13 cellular contexts compared by ENCODE assay signal in the genomic region with DNA sequence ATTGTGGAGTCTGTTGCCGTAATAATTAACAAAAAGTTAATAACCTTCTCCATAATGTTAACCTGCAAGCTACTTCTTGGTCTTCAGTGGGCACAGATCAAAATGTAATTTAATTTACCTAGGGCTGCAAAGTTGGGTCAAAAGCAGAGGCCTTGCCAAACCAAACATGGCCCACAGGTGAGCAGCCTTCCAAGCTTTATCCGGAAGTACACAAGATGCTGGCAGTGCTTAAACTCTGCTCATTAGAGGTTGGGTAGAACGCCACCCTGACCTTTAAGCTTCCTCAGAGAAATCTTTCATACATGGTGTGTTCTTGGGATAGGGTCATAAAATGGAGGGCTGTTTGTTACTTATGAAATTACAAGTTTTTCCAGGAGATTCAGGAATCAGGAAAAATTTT. TPM values are rescaled to one million over a fixed set of nuclear protein-coding genes. Genes with fewer than 3 reads are reported as not detected.
DNase-seq lines count a peak whose midpoint lies in the region; ATAC-seq and TF ChIP-seq lines count a peak whose summit lies in the region.
"Had no signal": no experiment of that assay in that cellular context is flagged by ENCODE, and none has a peak within 500 bp of the region (broad histone marks: within the 10 kb centered on the region; RNA-seq: fewer than 3 reads in every experiment).

No MANE protein-coding gene starts in this region.

- peaks cover 0 to 12% (median 2%) of the 10 kb centered on the region in 5 donors for H3K27me3 Mint-ChIP-seq in naive thymus-derived CD8-positive, alpha-beta T cell

- no peaks in the 10 kb centered on the region for H3K9me3 ChIP-seq in left ventricle myocardium inferior (replicated peaks)

- POLR2A ChIA-PET in naive thymus-derived CD8-positive, alpha-beta T cell (lab: Charles Lee), result no interaction called here

- no peak overlapping the region for H3K4me3 Mint-ChIP-seq in naive thymus-derived CD8-positive, alpha-beta T cell
- H3K4me3 Mint-ChIP-seq: natural killer cell; stimulated activated naive CD8-positive, alpha-beta T cell treated with anti-CD3 and anti-CD28 coated beads, Interleukin-15, Interleukin-2, amounts not matched to agents 100 ng/mL and 50 ng/mL, for 24 hours had no signal

- H3K27me3 ChIP-seq in left ventricle myocardium inferior (ENCODE audit: low read depth), result no peaks in the 10 kb centered on the region

- no peaks in the 10 kb centered on the region for H3K36me3 Mint-ChIP-seq in naive thymus-derived CD8-positive, alpha-beta T cell
- H3K36me3 Mint-ChIP-seq: natural killer cell had no signal

- no peak overlapping the region for H3K4me3 ChIP-seq in left ventricle myocardium inferior

- ATAC-seq in Right ventricle myocardium superior (ENCODE audit: poor library complexity) (no peak), left lobe of liver (peak; percentile 68)
- ATAC-seq in naive thymus-derived CD8-positive, alpha-beta T cell, result no peak
- ATAC-seq: natural killer cell had no signal

- H3K4me1 ChIP-seq in left ventricle myocardium inferior, result peaks cover 98% of the 10 kb centered on the region

- TF ChIP-seq CTCF in left ventricle myocardium inferior (IDR thresholded peaks at IDR 0.05; ENCODE audit: borderline replicate concordance), result no peak

- H3K4me1 Mint-ChIP-seq in naive thymus-derived CD8-positive, alpha-beta T cell, result peaks cover 2 to 11% (median 10%) of the 10 kb centered on the region in 4 donors

- H3K9me3 Mint-ChIP-seq in naive thymus-derived CD8-positive, alpha-beta T cell, result no peaks in the 10 kb centered on the region
- H3K9me3 Mint-ChIP-seq: activated T-helper 2 cell treated with anti-CD3 and anti-CD28 coated beads, Interferon-gamma antibody, Interleukin-2, Interleukin-4, amounts not matched to agents 10 μg/mL and 5 μg/mL and 100 μg/mL, durations not matched to agents 14 hours and 24 hours and 36 hours; natural killer cell; stimulated activated naive CD8-positive, alpha-beta T cell treated with anti-CD3 and anti-CD28 coated beads, Interleukin-15, Interleukin-2, amounts not matched to agents 100 ng/mL and 50 ng/mL, for 24 hours had no signal

- H3K27ac ChIP-seq in left ventricle myocardium inferior (replicated peaks), result peak overlapping the region; percentile 27
- H3K27ac ChIP-seq: KMS-11 had no signal

- no peak overlapping the region for H3K27ac Mint-ChIP-seq in naive thymus-derived CD8-positive, alpha-beta T cell
- H3K27ac Mint-ChIP-seq: activated T-helper 2 cell treated with anti-CD3 and anti-CD28 coated beads, Interferon-gamma antibody, Interleukin-2, Interleukin-4, amounts not matched to agents 10 μg/mL and 5 μg/mL and 100 μg/mL, durations not matched to agents 14 hours and 24 hours and 36 hours; natural killer cell; stimulated activated naive CD8-positive, alpha-beta T cell treated with anti-CD3 and anti-CD28 coated beads, Interleukin-15, Interleukin-2, amounts not matched to agents 100 ng/mL and 50 ng/mL, for 24 hours had no signal

- DNase-seq in left ventricle myocardium inferior (no peak), Right ventricle myocardium superior (no peak), NCI-H748 treated with DMSO at 0.1 percent for 48 hours (lab: John Stamatoyannopoulos, UW) (peak; percentile 64), left lobe of liver (ENCODE audit: low spot score) (no peak), superior temporal gyrus (ENCODE audit: extremely low spot score) (no peak), GM03348 (ENCODE audit: low spot score) (no peak), kidney glomerular epithelial cell (lab: John Stamatoyannopoulos, UW) (no peak)
- no peak for DNase-seq in naive thymus-derived CD8-positive, alpha-beta T cell
- DNase-seq: activated CD8-positive, alpha-beta memory T cell treated with anti-CD3 and anti-CD28 coated beads for 24 hours; natural killer cell had no signal

- intact Hi-C loops in left ventricle myocardium inferior (cut with micrococcal nuclease), result loop anchor here (10.0 kb wide), 1 partner anchor 111 kb away; no protein-coding TSS in a partner anchor
- intact Hi-C loops in Right ventricle myocardium superior (cut with DNase I), result loop anchor here (10.0 kb wide), 2 partner anchors 99 to 111 kb away; no protein-coding TSS in a partner anchor

- H3K36me3 ChIP-seq in left ventricle myocardium inferior, result no peaks in the 10 kb centered on the region

RNA-seq across cellular contexts. Expression of gene EGLN3, which starts 7.4 kb away (rescaled TPM):
- total RNA-seq in left ventricle myocardium inferior, result 153 TPM
- 111 TPM for total RNA-seq in Right ventricle myocardium superior
- 3.3 TPM for total RNA-seq in left lobe of liver
- total RNA-seq in naive thymus-derived CD8-positive, alpha-beta T cell, result 1 to 10 TPM; 2.5 to 2.6 TPM
- 1 to 10 TPM in 2 of 3 donors, under 1 TPM in 1; 0.38 to 1.9 (median 1.3) TPM for polyA plus RNA-seq in naive thymus-derived CD8-positive, alpha-beta T cell

Comparison
In these comparisons a context has a peak if more than half of its experiments do, and no peak if none do; other contexts are left out.
1. RNA of gene EGLN3, which starts 7.4 kb away (total RNA-seq): 153 TPM in left ventricle myocardium inferior (single experiment) and 111 TPM in Right ventricle myocardium superior (single experiment); 3.3 TPM in left lobe of liver (single experiment) and 2.5 to 2.6 TPM in naive thymus-derived CD8-positive, alpha-beta T cell; every median in the first group is over 10 times any median in the second.